Comparison of ENCODE assay signal across 9 cellular contexts in the genomic region with DNA sequence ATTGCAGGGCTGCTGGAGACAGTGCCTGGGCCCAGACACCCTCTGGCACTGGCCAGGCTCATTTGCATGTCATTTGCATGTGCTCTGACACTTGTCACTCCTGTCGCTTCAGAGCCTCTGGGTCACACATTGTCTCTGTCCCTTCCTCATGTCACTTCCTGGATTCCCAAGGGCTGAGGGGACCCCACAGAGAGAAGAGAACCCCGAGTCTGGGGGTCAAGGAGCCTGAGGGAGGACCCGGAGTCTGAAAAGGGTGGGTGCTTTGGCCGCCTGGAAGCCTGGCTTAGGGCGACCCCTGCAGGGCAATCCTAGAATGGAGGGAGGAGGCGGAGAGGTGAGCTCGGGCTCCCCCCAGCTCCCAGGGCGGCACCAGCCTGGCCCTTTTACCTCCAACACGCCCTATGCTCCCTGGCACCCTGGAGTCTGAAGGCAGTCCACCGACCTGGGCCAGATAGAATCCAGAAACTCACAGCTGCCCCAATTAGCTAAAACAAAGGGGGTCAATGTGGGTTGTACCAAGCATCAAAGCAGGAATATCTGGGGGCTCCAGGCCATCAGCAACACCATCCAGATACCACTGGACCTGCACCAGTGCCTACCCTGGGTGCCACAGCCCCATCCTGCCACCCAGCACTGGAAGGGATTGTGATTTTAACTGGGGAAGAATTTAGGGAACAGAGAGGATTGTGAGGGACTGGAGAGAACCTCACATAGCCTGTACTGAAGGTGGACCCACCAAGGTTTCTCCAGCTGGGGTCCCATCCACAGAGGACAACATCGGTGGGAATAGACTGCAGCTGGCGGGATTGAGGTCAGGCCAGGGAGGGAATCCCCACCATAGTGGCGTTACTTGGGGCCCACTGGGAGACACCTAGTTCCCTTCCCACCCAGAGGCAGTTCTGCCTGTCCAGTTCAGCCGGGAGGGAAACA. TPM values are rescaled to one million over a fixed set of nuclear protein-coding genes. Genes with fewer than 3 reads are reported as not detected.
DNase-seq lines count a peak whose midpoint lies in the region; ATAC-seq and TF ChIP-seq lines count a peak whose summit lies in the region.
"Had no signal": no experiment of that assay in that cellular context is flagged by ENCODE, and none has a peak within 500 bp of the region (broad histone marks: within the 10 kb centered on the region; RNA-seq: fewer than 3 reads in every experiment).

No MANE protein-coding gene starts in this region.

- CTCF ChIA-PET in CD8-positive, alpha-beta T cell (lab: Charles Lee): interaction anchor here (0.6 to 22.6 kb wide), 34 partner anchors 9 to 500 kb away, joined by 3 to 950 read pairs (median 4); a partner anchor contains a TSS
- CTCF ChIA-PET in activated B cell treated with CpG ODN at 0.5 μM for 24 hours (lab: Charles Lee): interaction anchor here (0.6 to 1.0 kb wide), 3 partner anchors 9 to 501 kb away, joined by 3 to 6 read pairs (median 3); no protein-coding TSS in a partner anchor

- no peak overlapping the region for H3K9ac ChIP-seq in KMS-11

- no peak for TF ChIP-seq POLR2A in lower leg skin (IDR thresholded peaks at IDR 0.05)

- peak overlapping the region; percentile 41 for H3K27ac Mint-ChIP-seq in CD8-positive, alpha-beta T cell
- H3K27ac Mint-ChIP-seq in activated B cell treated with CpG ODN at 0.5 μM for 24 hours: no peak overlapping the region

- H3K4me2 ChIP-seq in KMS-11: peak overlapping the region; percentile 27; the same call in 1 of the 2 replicates

- no peak overlapping the region for H3K4me3 Mint-ChIP-seq in CD8-positive, alpha-beta T cell
- peak overlapping the region; percentile 24 for H3K4me3 Mint-ChIP-seq in activated B cell treated with CpG ODN at 0.5 μM for 24 hours
- H3K4me3 Mint-ChIP-seq: activated naive CD4-positive, alpha-beta T cell treated with anti-CD3 and anti-CD28 coated beads, Interleukin-2, amount 50 U/mL, for 24 hours had no signal

- H3K27me3 Mint-ChIP-seq in CD8-positive, alpha-beta T cell (ENCODE audit: low read depth): no peaks in the 10 kb centered on the region
- peaks cover 5% of the 10 kb centered on the region for H3K27me3 Mint-ChIP-seq in activated B cell treated with CpG ODN at 0.5 μM for 24 hours
- H3K27me3 Mint-ChIP-seq: activated naive CD4-positive, alpha-beta T cell treated with anti-CD3 and anti-CD28 coated beads, Interleukin-2, amount 50 U/mL, for 24 hours had no signal

- no peak overlapping the region for H3K4me3 ChIP-seq in CD8-positive, alpha-beta T cell (ENCODE audit: low read depth, low read length)
- H3K4me3 ChIP-seq in KMS-11 (IDR thresholded peaks at IDR 0.05; ENCODE audit: insufficient read depth, low read depth, low read length): no peak overlapping the region
- H3K4me3 ChIP-seq in cardiac fibroblast (replicated peaks in 1 of 2; ENCODE audit: low read depth in 2 of 2, low read length in 2 of 2): no peak overlapping the region
- H3K4me3 ChIP-seq in lower leg skin (ENCODE audit: low read depth, poor library complexity, severe bottlenecking): no peak overlapping the region

- no peaks in the 10 kb centered on the region for H3K36me3 ChIP-seq in CD8-positive, alpha-beta T cell (ENCODE audit: insufficient read depth, low read length)
- H3K36me3 ChIP-seq in KMS-11 (ENCODE audit: insufficient read depth): no peaks in the 10 kb centered on the region

- no peaks in the 10 kb centered on the region for H3K36me3 Mint-ChIP-seq in CD8-positive, alpha-beta T cell
- H3K36me3 Mint-ChIP-seq in activated B cell treated with CpG ODN at 0.5 μM for 24 hours (ENCODE audit: low read depth): no peaks in the 10 kb centered on the region
- H3K36me3 Mint-ChIP-seq: activated naive CD4-positive, alpha-beta T cell treated with anti-CD3 and anti-CD28 coated beads, Interleukin-2, amount 50 U/mL, for 24 hours had no signal

- POLR2A ChIA-PET in CD8-positive, alpha-beta T cell (lab: Charles Lee): interaction anchor here (0.7 to 1.3 kb wide), 3 partner anchors 9 to 286 kb away, joined by 4 to 5 read pairs (median 4); no protein-coding TSS in a partner anchor
- POLR2A ChIA-PET in activated B cell treated with CpG ODN at 0.5 μM for 24 hours (lab: Charles Lee): no interaction called here

- no peaks in the 10 kb centered on the region for H3K9me3 Mint-ChIP-seq in CD8-positive, alpha-beta T cell
- no peaks in the 10 kb centered on the region for H3K9me3 Mint-ChIP-seq in activated B cell treated with CpG ODN at 0.5 μM for 24 hours
- H3K9me3 Mint-ChIP-seq: activated naive CD4-positive, alpha-beta T cell treated with anti-CD3 and anti-CD28 coated beads, Interleukin-2, amount 50 U/mL, for 24 hours had no signal

- no peaks in the 10 kb centered on the region for H3K79me2 ChIP-seq in KMS-11 (ENCODE audit: insufficient read depth, low read depth)

- peak; percentile 71 to 92 (median 81) for DNase-seq in CD8-positive, alpha-beta T cell
- DNase-seq in activated B cell treated with CpG ODN at 0.5 μM for 24 hours (peak; percentile 59), cardiac fibroblast (ENCODE audit: low read depth in 2 of 2) (peak; percentile 47 to 54), lower leg skin (ENCODE audit: low spot score in 2 of 2) (peak; percentile 69 to 95), amniotic stem cell (lab: John Stamatoyannopoulos, UW) (no peak)
- DNase-seq in stimulated activated CD8-positive, alpha-beta memory T cell treated with anti-CD3 and anti-CD28 coated beads, Interleukin-15, amount 100 ng/mL, for 1 hour (ENCODE audit: low read depth): peak; percentile 78

- peaks cover 33% of the 10 kb centered on the region for H3K4me1 ChIP-seq in CD8-positive, alpha-beta T cell (ENCODE audit: insufficient read depth, low read length)
- H3K4me1 ChIP-seq in KMS-11 (ENCODE audit: low read depth, poor library complexity, severe bottlenecking): peaks cover 31% of the 10 kb centered on the region

- 0 out of 2 replicates have a peak overlapping the region, but pooled peaks have one; percentile 35 for H2AFZ ChIP-seq in KMS-11 (ENCODE audit: low read depth)

- H3K27me3 ChIP-seq in CD8-positive, alpha-beta T cell (ENCODE audit: insufficient read depth, low read length): no peaks in the 10 kb centered on the region
- H3K27me3 ChIP-seq in KMS-11 (ENCODE audit: insufficient read depth, low read depth): no peaks in the 10 kb centered on the region

- WGBS in lower leg skin, 2 donors: 19 to 33% methylated on average over 8 to 14 of the region's 14 CpGs

- H3K9me3 ChIP-seq in CD8-positive, alpha-beta T cell (ENCODE audit: low read length): no peaks in the 10 kb centered on the region

- H3K27ac ChIP-seq in CD8-positive, alpha-beta T cell (ENCODE audit: low read depth, low read length): peak overlapping the region; percentile 28
- H3K27ac ChIP-seq in KMS-11: no peak overlapping the region

- intact Hi-C loops in CD8-positive, alpha-beta T cell (cut with DNase I, micrococcal nuclease): loop anchor here (1.0 to 10.0 kb wide), 6 partner anchors 176 to 718 kb away; no protein-coding TSS in a partner anchor
- intact Hi-C loops in activated B cell treated with CpG ODN at 0.5 μM for 24 hours (cut with micrococcal nuclease) (loop anchor here (1.0 to 5.0 kb wide), 3 partner anchors 273 to 703 kb away; no protein-coding TSS in a partner anchor), lower leg skin (cut with DNase I; ENCODE audit: low total_unique reads) (no loop called here)

- ATAC-seq in CD8-positive, alpha-beta T cell: peak; percentile 71
- ATAC-seq in GM19397 (IDR thresholded peaks at IDR 0.05; ENCODE audit: unreplicated experiment) (peak; percentile 54), activated B cell treated with CpG ODN at 0.5 μM for 24 hours (ENCODE audit: low read depth) (peak; percentile 64)

- H4K20me1 ChIP-seq in KMS-11 (ENCODE audit: insufficient read depth): no peaks in the 10 kb centered on the region

- TF ChIP-seq CTCF in CD8-positive, alpha-beta T cell (IDR thresholded peaks at IDR 0.05): peak; percentile 84
- peak; percentile 97 for TF ChIP-seq CTCF in KMS-11 (conservative IDR thresholded peaks at IDR 0.05; ENCODE audit: low read depth, low read length)
- TF ChIP-seq CTCF in activated B cell treated with CpG ODN at 0.5 μM for 24 hours (IDR thresholded peaks at IDR 0.05): no peak
- TF ChIP-seq CTCF in cardiac fibroblast (IDR thresholded peaks at IDR 0.05; ENCODE audit: low read depth, low read length): peak; percentile 92
- peak in 1 of 3 donors; percentile 48 for TF ChIP-seq CTCF in lower leg skin (IDR thresholded peaks at IDR 0.05)

- peaks cover 33% of the 10 kb centered on the region for H3K4me1 Mint-ChIP-seq in CD8-positive, alpha-beta T cell (ENCODE audit: low read depth)
- H3K4me1 Mint-ChIP-seq in activated B cell treated with CpG ODN at 0.5 μM for 24 hours: peaks cover 29% of the 10 kb centered on the region

RNA-seq across cellular contexts. Expression of a gene that starts 21.8 kb away (rescaled TPM):
- total RNA-seq in CD8-positive, alpha-beta T cell: not detected
- total RNA-seq in activated B cell treated with CpG ODN at 0.5 μM for 24 hours (not detected in 2 replicates), lower leg skin (100 to 1,000 TPM; 114 to 250 (median 183) TPM)

RNA-seq across cellular contexts. Expression of a gene that starts 34.2 kb away (rescaled TPM):
- under 1 TPM; 0.42 to 0.57 TPM for total RNA-seq in CD8-positive, alpha-beta T cell
- total RNA-seq in activated B cell treated with CpG ODN at 0.5 μM for 24 hours: 0.33 and 0.34 TPM in 2 replicates
- total RNA-seq in lower leg skin: 10 to 100 TPM; 18.1 to 96.0 (median 58.2) TPM

RNA-seq across cellular contexts. Expression of a gene that starts 36.5 kb away (rescaled TPM):
- total RNA-seq in CD8-positive, alpha-beta T cell: not detected
- not detected in 2 replicates for total RNA-seq in activated B cell treated with CpG ODN at 0.5 μM for 24 hours
- total RNA-seq in lower leg skin: 100 to 1,000 TPM in 2 of 4 donors, 10 to 100 TPM in 1, 1 to 10 TPM in 1; 8.5 to 259 (median 78.2) TPM

RNA-seq across cellular contexts. Expression of a gene that starts 56.7 kb away (rescaled TPM):
- total RNA-seq in CD8-positive, alpha-beta T cell: not detected
- total RNA-seq in activated B cell treated with CpG ODN at 0.5 μM for 24 hours (not detected in 2 replicates), lower leg skin (1 to 10 TPM in 1 of 4 donors, under 1 TPM in 2, not detected in 1; 0.51 to 1.1 (median 0.83) TPM)

Comparison
In these comparisons a context has a peak if more than half of its experiments do, and no peak if none do; other contexts are left out.
1. RNA of a gene that starts 21.8 kb away (total RNA-seq): 114 to 250 TPM in lower leg skin; not detected in CD8-positive, alpha-beta T cell and not detected in activated B cell treated with CpG ODN at 0.5 μM for 24 hours; every median in the first group is over 100 times any median in the second.
2. RNA of a gene that starts 34.2 kb away (total RNA-seq): 18.1 to 96.0 TPM in lower leg skin; 0.42 to 0.57 TPM in CD8-positive, alpha-beta T cell and 0.33 to 0.34 TPM in activated B cell treated with CpG ODN at 0.5 μM for 24 hours; every median in the first group is over 10 times any median in the second.
3. Peak in every context shown above with its lines, with median percentiles within 50 percentile points of each other: ATAC-seq.